1 cellular context compared by ENCODE assay signal in the genomic region with DNA sequence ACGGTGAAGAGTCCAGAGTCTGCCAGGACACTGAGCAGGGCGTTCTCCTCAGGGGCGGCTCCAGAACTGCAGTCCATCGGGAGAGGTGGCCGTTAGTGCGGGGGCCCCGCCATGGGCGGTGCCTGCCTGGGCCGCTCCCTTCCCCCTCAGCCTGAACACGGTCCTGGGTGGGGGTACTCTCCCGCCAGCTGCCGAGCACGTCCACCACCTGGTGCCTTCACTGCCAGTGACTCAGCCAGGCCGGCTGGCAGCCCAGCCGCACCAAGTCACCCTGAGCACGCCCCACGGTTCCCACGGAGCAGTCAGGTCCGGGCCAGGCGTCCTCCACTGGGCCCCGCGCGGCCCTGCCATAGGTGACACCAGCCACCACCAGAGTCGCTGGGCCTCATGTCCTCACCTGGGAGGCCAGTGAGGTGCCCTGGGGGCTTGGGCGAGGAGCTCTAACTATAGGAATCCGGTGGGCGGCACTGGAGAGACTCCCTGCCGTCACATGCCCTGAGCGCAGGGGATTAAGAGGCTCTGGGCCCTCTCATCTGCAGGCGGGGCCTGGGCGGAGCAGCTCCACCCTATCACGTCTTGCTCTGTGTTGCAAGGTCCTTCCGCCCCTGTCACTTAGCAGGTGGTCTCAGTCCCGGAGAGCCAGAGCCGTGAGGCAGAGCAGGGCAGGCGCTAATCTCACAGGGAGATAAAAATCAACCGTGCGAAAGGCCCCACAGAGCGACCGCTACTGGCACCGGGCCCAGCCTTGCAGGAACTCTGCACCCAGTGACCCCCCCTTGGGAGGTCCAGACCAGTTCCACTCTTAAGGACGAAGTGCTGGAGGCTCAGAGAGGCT.
TF ChIP-seq lines count a peak whose summit lies in the region.

No MANE protein-coding gene starts in this region.

TF ChIP-seq in K562, 482 proteins besides CTCF, POLR2A, EP300 and RAD21 (continued from another document and continues in another):
- 0 out of 4 replicates have a peak, but pooled peaks of 1 of the 2 experiments have one; percentile 17 for TF ChIP-seq KDM4B (IDR thresholded peaks at IDR 0.05; ENCODE audit: borderline replicate concordance in 2 of 2, low read depth in 1 of 2)
- no peak for TF ChIP-seq XRCC5 (IDR thresholded peaks at IDR 0.05; ENCODE audit: low read depth, low read length)
- TF ChIP-seq, protein P1, sequence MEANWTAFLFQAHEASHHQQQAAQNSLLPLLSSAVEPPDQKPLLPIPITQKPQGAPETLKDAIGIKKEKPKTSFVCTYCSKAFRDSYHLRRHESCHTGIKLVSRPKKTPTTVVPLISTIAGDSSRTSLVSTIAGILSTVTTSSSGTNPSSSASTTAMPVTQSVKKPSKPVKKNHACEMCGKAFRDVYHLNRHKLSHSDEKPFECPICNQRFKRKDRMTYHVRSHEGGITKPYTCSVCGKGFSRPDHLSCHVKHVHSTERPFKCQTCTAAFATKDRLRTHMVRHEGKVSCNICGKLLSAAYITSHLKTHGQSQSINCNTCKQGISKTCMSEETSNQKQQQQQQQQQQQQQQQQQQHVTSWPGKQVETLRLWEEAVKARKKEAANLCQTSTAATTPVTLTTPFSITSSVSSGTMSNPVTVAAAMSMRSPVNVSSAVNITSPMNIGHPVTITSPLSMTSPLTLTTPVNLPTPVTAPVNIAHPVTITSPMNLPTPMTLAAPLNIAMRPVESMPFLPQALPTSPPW (CRISPR knock-in tag; IDR thresholded peaks at IDR 0.05), result peak; percentile 99
- peak; percentile 58 for TF ChIP-seq PCBP1 (IDR thresholded peaks at IDR 0.05; ENCODE audit: low read depth, low read length, poor library complexity, severe bottlenecking)
- no peak for TF ChIP-seq SMARCB1 (IDR thresholded peaks at IDR 0.05; ENCODE audit: insufficient read length, low read depth)
- no peak for TF ChIP-seq TSC22D4 (tag; IDR thresholded peaks at IDR 0.05)
- no peak; the same call in 1 of the 2 replicates for TF ChIP-seq LCOR (CRISPR knock-in tag; IDR thresholded peaks at IDR 0.05)
- TF ChIP-seq POLR3G (IDR thresholded peaks at IDR 0.05; ENCODE audit: extremely low read depth, insufficient read length, insufficient replicate concordance), result no peak
- TF ChIP-seq PPARD (CRISPR knock-in tag; IDR thresholded peaks at IDR 0.05), result no peak
- 0 out of 2 replicates have a peak, but pooled peaks have one; percentile 74 for TF ChIP-seq MBD2 (IDR thresholded peaks at IDR 0.05; ENCODE audit: borderline replicate concordance, low read depth)
- TF ChIP-seq, protein P2, sequence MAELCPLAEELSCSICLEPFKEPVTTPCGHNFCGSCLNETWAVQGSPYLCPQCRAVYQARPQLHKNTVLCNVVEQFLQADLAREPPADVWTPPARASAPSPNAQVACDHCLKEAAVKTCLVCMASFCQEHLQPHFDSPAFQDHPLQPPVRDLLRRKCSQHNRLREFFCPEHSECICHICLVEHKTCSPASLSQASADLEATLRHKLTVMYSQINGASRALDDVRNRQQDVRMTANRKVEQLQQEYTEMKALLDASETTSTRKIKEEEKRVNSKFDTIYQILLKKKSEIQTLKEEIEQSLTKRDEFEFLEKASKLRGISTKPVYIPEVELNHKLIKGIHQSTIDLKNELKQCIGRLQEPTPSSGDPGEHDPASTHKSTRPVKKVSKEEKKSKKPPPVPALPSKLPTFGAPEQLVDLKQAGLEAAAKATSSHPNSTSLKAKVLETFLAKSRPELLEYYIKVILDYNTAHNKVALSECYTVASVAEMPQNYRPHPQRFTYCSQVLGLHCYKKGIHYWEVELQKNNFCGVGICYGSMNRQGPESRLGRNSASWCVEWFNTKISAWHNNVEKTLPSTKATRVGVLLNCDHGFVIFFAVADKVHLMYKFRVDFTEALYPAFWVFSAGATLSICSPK (IDR thresholded peaks at IDR 0.05; ENCODE audit: borderline replicate concordance), result no peak
- no peak for TF ChIP-seq ZNF830 (CRISPR knock-in tag; IDR thresholded peaks at IDR 0.05)
- no peak for TF ChIP-seq ATF1 (CRISPR knock-in tag; IDR thresholded peaks at IDR 0.05)
- peak; percentile 84 for TF ChIP-seq ATF1 (tag; IDR thresholded peaks at IDR 0.05)
- no peak for TF ChIP-seq ZC3H8 (IDR thresholded peaks at IDR 0.05)
- TF ChIP-seq, protein P3, sequence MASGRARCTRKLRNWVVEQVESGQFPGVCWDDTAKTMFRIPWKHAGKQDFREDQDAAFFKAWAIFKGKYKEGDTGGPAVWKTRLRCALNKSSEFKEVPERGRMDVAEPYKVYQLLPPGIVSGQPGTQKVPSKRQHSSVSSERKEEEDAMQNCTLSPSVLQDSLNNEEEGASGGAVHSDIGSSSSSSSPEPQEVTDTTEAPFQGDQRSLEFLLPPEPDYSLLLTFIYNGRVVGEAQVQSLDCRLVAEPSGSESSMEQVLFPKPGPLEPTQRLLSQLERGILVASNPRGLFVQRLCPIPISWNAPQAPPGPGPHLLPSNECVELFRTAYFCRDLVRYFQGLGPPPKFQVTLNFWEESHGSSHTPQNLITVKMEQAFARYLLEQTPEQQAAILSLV (tag; IDR thresholded peaks at IDR 0.05), result 0 out of 2 replicates have a peak, but pooled peaks have one; percentile 53
- TF ChIP-seq, protein P4, sequence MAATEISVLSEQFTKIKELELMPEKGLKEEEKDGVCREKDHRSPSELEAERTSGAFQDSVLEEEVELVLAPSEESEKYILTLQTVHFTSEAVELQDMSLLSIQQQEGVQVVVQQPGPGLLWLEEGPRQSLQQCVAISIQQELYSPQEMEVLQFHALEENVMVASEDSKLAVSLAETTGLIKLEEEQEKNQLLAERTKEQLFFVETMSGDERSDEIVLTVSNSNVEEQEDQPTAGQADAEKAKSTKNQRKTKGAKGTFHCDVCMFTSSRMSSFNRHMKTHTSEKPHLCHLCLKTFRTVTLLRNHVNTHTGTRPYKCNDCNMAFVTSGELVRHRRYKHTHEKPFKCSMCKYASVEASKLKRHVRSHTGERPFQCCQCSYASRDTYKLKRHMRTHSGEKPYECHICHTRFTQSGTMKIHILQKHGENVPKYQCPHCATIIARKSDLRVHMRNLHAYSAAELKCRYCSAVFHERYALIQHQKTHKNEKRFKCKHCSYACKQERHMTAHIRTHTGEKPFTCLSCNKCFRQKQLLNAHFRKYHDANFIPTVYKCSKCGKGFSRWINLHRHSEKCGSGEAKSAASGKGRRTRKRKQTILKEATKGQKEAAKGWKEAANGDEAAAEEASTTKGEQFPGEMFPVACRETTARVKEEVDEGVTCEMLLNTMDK (IDR thresholded peaks at IDR 0.05; ENCODE audit: borderline replicate concordance, insufficient read depth, low read depth, low read length, poor library complexity, severe bottlenecking), result no peak
- TF ChIP-seq ZFX (CRISPR knock-in tag; IDR thresholded peaks at IDR 0.05), result peak; percentile 83
- TF ChIP-seq ZNF584 (CRISPR knock-in tag; IDR thresholded peaks at IDR 0.05; ENCODE audit: low read depth), result peak; percentile 35; the same call in 1 of the 2 replicates
- TF ChIP-seq KDM1A (IDR thresholded peaks at IDR 0.05), result no peak
- no peak for TF ChIP-seq ZNF146 (CRISPR knock-in tag; IDR thresholded peaks at IDR 0.05; ENCODE audit: unreplicated experiment)
- no peak for TF ChIP-seq MAFF (IDR thresholded peaks at IDR 0.05; ENCODE audit: low read length)
- TF ChIP-seq ZBTB8A (IDR thresholded peaks at IDR 0.05; ENCODE audit: partially characterized antibody), result no peak
- no peak for TF ChIP-seq POLR3A (IDR thresholded peaks at IDR 0.05; ENCODE audit: borderline replicate concordance, extremely low read depth, insufficient read depth, insufficient read length)
- no peak for TF ChIP-seq NCOA4 (IDR thresholded peaks at IDR 0.05; ENCODE audit: partially characterized antibody)
- TF ChIP-seq ZNF232 (CRISPR knock-in tag; IDR thresholded peaks at IDR 0.05), result no peak
- TF ChIP-seq CBX5 (IDR thresholded peaks at IDR 0.05; ENCODE audit: borderline replicate concordance, low read depth), result no peak
- TF ChIP-seq C11orf30 (IDR thresholded peaks at IDR 0.05; ENCODE audit: low read depth), result no peak
- no peak for TF ChIP-seq MAFK (IDR thresholded peaks at IDR 0.05; ENCODE audit: low read length)
- TF ChIP-seq, protein P5, sequence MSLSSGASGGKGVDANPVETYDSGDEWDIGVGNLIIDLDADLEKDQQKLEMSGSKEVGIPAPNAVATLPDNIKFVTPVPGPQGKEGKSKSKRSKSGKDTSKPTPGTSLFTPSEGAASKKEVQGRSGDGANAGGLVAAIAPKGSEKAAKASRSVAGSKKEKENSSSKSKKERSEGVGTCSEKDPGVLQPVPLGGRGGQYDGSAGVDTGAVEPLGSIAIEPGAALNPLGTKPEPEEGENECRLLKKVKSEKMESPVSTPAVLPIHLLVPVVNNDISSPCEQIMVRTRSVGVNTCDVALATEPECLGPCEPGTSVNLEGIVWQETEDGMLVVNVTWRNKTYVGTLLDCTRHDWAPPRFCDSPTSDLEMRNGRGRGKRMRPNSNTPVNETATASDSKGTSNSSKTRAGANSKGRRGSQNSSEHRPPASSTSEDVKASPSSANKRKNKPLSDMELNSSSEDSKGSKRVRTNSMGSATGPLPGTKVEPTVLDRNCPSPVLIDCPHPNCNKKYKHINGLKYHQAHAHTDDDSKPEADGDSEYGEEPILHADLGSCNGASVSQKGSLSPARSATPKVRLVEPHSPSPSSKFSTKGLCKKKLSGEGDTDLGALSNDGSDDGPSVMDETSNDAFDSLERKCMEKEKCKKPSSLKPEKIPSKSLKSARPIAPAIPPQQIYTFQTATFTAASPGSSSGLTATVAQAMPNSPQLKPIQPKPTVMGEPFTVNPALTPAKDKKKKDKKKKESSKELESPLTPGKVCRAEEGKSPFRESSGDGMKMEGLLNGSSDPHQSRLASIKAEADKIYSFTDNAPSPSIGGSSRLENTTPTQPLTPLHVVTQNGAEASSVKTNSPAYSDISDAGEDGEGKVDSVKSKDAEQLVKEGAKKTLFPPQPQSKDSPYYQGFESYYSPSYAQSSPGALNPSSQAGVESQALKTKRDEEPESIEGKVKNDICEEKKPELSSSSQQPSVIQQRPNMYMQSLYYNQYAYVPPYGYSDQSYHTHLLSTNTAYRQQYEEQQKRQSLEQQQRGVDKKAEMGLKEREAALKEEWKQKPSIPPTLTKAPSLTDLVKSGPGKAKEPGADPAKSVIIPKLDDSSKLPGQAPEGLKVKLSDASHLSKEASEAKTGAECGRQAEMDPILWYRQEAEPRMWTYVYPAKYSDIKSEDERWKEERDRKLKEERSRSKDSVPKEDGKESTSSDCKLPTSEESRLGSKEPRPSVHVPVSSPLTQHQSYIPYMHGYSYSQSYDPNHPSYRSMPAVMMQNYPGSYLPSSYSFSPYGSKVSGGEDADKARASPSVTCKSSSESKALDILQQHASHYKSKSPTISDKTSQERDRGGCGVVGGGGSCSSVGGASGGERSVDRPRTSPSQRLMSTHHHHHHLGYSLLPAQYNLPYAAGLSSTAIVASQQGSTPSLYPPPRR (CRISPR knock-in tag; IDR thresholded peaks at IDR 0.05; ENCODE audit: borderline replicate concordance), result no peak
- TF ChIP-seq, protein P6, sequence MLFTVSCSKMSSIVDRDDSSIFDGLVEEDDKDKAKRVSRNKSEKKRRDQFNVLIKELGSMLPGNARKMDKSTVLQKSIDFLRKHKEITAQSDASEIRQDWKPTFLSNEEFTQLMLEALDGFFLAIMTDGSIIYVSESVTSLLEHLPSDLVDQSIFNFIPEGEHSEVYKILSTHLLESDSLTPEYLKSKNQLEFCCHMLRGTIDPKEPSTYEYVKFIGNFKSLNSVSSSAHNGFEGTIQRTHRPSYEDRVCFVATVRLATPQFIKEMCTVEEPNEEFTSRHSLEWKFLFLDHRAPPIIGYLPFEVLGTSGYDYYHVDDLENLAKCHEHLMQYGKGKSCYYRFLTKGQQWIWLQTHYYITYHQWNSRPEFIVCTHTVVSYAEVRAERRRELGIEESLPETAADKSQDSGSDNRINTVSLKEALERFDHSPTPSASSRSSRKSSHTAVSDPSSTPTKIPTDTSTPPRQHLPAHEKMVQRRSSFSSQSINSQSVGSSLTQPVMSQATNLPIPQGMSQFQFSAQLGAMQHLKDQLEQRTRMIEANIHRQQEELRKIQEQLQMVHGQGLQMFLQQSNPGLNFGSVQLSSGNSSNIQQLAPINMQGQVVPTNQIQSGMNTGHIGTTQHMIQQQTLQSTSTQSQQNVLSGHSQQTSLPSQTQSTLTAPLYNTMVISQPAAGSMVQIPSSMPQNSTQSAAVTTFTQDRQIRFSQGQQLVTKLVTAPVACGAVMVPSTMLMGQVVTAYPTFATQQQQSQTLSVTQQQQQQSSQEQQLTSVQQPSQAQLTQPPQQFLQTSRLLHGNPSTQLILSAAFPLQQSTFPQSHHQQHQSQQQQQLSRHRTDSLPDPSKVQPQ (CRISPR knock-in tag; IDR thresholded peaks at IDR 0.05; ENCODE audit: borderline replicate concordance), result 0 out of 2 replicates have a peak, but pooled peaks have one; percentile 6
- TF ChIP-seq MTF1 (CRISPR knock-in tag; IDR thresholded peaks at IDR 0.05; ENCODE audit: borderline replicate concordance), result no peak
